31 cellular contexts compared by ENCODE assay signal in genomic region chr10:115998301-115998700, GRCh38.
"Had no signal": no experiment of that assay in that cellular context is flagged by ENCODE, and none has a peak within 500 bp of the region (broad histone marks: within the 10 kb centered on the region; RNA-seq: fewer than 3 reads in every experiment).

No MANE protein-coding gene starts in this region.

- H3K36me3 Mint-ChIP-seq: natural killer cell; neural progenitor cell; stimulated activated memory B cell treated with anti-CD40 and anti-IgM and Interleukin-4, amounts not matched to agents 10 μg/mL and 1 μg/mL and 100 μg/mL, for 72 hours had no signal

- H3K27me3 Mint-ChIP-seq: progenitor cell of endocrine pancreas; stimulated activated memory B cell treated with anti-CD40 and anti-IgM and Interleukin-4, amounts not matched to agents 10 μg/mL and 1 μg/mL and 100 μg/mL, for 72 hours had no signal

- H3K4me3 Mint-ChIP-seq: natural killer cell; nephron; neural progenitor cell; stimulated activated memory B cell treated with anti-CD40 and anti-IgM and Interleukin-4, amounts not matched to agents 10 μg/mL and 1 μg/mL and 100 μg/mL, for 72 hours; stimulated activated naive CD8-positive, alpha-beta T cell treated with anti-CD3 and anti-CD28 coated beads, Interleukin-15, amount 100 ng/mL, for 72 hours had no signal

- H3K27ac Mint-ChIP-seq: natural killer cell; nephron; neural progenitor cell; progenitor cell of endocrine pancreas; stimulated activated memory B cell treated with anti-CD40 and anti-IgM and Interleukin-4, amounts not matched to agents 10 μg/mL and 1 μg/mL and 100 μg/mL, for 72 hours; stimulated activated naive CD8-positive, alpha-beta T cell treated with anti-CD3 and anti-CD28 coated beads, Interleukin-15, amount 100 ng/mL, for 72 hours had no signal

- H3K4me3 ChIP-seq: neural progenitor cell, ovary, psoas muscle, right lobe of liver, sigmoid colon, skin epidermis, smooth muscle cell, spleen, suprapubic skin, testis, tibial artery, transverse colon, upper lobe of left lung, vagina had no signal

- DNase-seq: natural killer cell; occipital lobe; ovary; posterior cingulate gyrus; psoas muscle; right cardiac atrium; right lobe of liver; sigmoid colon; spleen; stimulated activated CD4-positive, alpha-beta T cell treated with anti-CD3 and anti-CD28 coated beads, Interleukin-12 subunit alpha, Interleukin-12 subunit beta, amount 100 ng/mL, for 4 hours; stimulated activated CD4-positive, alpha-beta T cell treated with anti-CD3 and anti-CD28 coated beads, Interleukin-1b, Interleukin-23, amount 100 ng/mL, for 48 hours; stimulated activated CD4-positive, alpha-beta T cell treated with anti-CD3 and anti-CD28 coated beads, Interleukin-4, amount 100 ng/mL, for 1 hour; stimulated activated CD4-positive, alpha-beta T cell treated with anti-CD3 and anti-CD28 coated beads, Interleukin-4, amount 100 ng/mL, for 4 hours; stimulated activated CD8-positive, alpha-beta memory T cell treated with anti-CD3 and anti-CD28 coated beads, Interleukin-4, amount 100 ng/mL, for 48 hours; stimulated activated naive CD4-positive, alpha-beta T cell; stimulated activated naive CD8-positive, alpha-beta T cell treated with anti-CD3 and anti-CD28 coated beads, Interleukin-15, amount 100 ng/mL, for 72 hours; stimulated activated naive CD8-positive, alpha-beta T cell treated with anti-CD3 and anti-CD28 coated beads, Interleukin-15, Interleukin-2, amounts not matched to agents 100 U/mL and 50 U/mL, for 24 hours; substantia nigra; testis; tibial artery; transverse colon; upper lobe of left lung had no signal

- ATAC-seq: natural killer cell; psoas muscle; right cardiac atrium; right lobe of liver; stimulated activated memory B cell treated with anti-CD40 and anti-IgM and Interleukin-4, amounts not matched to agents 10 μg/mL and 1 μg/mL and 100 μg/mL, for 72 hours; stimulated activated naive CD8-positive, alpha-beta T cell treated with anti-CD3 and anti-CD28 coated beads, Interleukin-15, amount 100 ng/mL, for 72 hours; stimulated activated naive CD8-positive, alpha-beta T cell treated with anti-CD3 and anti-CD28 coated beads, Interleukin-15, Interleukin-2, amounts not matched to agents 100 U/mL and 50 U/mL, for 24 hours had no signal

- H3K4me2 ChIP-seq: neural progenitor cell, smooth muscle cell had no signal

- H3K9ac ChIP-seq: neural progenitor cell, parathyroid adenoma had no signal

- H3K4me1 ChIP-seq: psoas muscle, spleen, suprapubic skin, testis, transverse colon, upper lobe of left lung had no signal

- H3K27me3 ChIP-seq: neural progenitor cell, ovary, right lobe of liver, sigmoid colon, spleen, suprapubic skin, testis, tibial artery, transverse colon, upper lobe of left lung, vagina had no signal

- H2AFZ ChIP-seq: neural progenitor cell, parathyroid adenoma had no signal

- H3K9me3 Mint-ChIP-seq: stimulated activated naive CD8-positive, alpha-beta T cell treated with anti-CD3 and anti-CD28 coated beads, Interleukin-15, amount 100 ng/mL, for 72 hours had no signal

- H3K79me2 ChIP-seq: parathyroid adenoma had no signal

- H3K36me3 ChIP-seq: neural progenitor cell, ovary, right lobe of liver, sigmoid colon, spleen, suprapubic skin, tibial artery, transverse colon, upper lobe of left lung, vagina had no signal

- H3K27ac ChIP-seq: neural progenitor cell, ovary, parathyroid adenoma, psoas muscle, right lobe of liver, sigmoid colon, skin epidermis, spleen, suprapubic skin, testis, tibial artery, transverse colon, upper lobe of left lung, vagina had no signal

- H3K4me1 Mint-ChIP-seq: natural killer cell; stimulated activated memory B cell treated with anti-CD40 and anti-IgM and Interleukin-4, amounts not matched to agents 10 μg/mL and 1 μg/mL and 100 μg/mL, for 72 hours; stimulated activated naive CD8-positive, alpha-beta T cell treated with anti-CD3 and anti-CD28 coated beads, Interleukin-15, amount 100 ng/mL, for 72 hours had no signal

- H3K9me3 ChIP-seq: ovary, psoas muscle, right lobe of liver, suprapubic skin, testis, tibial artery, transverse colon, upper lobe of left lung, vagina had no signal
